In genomic region chr22:48088926-48089536, GRCh38 we compare ENCODE assay signal across 15 cellular contexts.
"Had no signal": no experiment of that assay in that cellular context is flagged by ENCODE, and none has a peak within 500 bp of the region (broad histone marks: within the 10 kb centered on the region; RNA-seq: fewer than 3 reads in every experiment).

No MANE protein-coding gene starts in this region.

- H3K9me3 ChIP-seq: gastroesophageal sphincter, pancreas, stomach, transverse colon had no signal

- H3K27ac Mint-ChIP-seq: activated CD4-positive, alpha-beta T cell treated with anti-CD3 and anti-CD28 coated beads, Interleukin-2, amount 10 ng/mL, durations not matched to agents 7 days and 5 days; activated naive CD4-positive, alpha-beta T cell treated with anti-CD3 and anti-CD28 coated beads, Interleukin-2, amount 10 ng/mL, durations not matched to agents 7 days and 5 days; natural killer cell treated with Interleukin-12 subunit alpha and Interleukin-12 subunit beta and Interleukin-15 and Interleukin-18, amount 100 ng/mL, for 72 hours had no signal

- H3K9me3 Mint-ChIP-seq: activated CD4-positive, alpha-beta T cell treated with anti-CD3 and anti-CD28 coated beads, Interleukin-2, amount 10 ng/mL, durations not matched to agents 7 days and 5 days; activated naive CD4-positive, alpha-beta T cell treated with anti-CD3 and anti-CD28 coated beads, Interleukin-2, amount 10 ng/mL, durations not matched to agents 7 days and 5 days; natural killer cell treated with Interleukin-12 subunit alpha and Interleukin-12 subunit beta and Interleukin-15 and Interleukin-18, amount 100 ng/mL, for 72 hours had no signal

- DNase-seq: activated CD4-positive, alpha-beta T cell treated with anti-CD3 and anti-CD28 coated beads, Interleukin-2, amount 10 ng/mL, durations not matched to agents 7 days and 5 days; activated CD8-positive, alpha-beta memory T cell treated with anti-CD3 and anti-CD28 coated beads, Interleukin-2, amount 50 U/mL, for 48 hours; activated T-cell treated with anti-CD3 and anti-CD28 coated beads, Interleukin-2, amount 50 U/mL, for 48 hours; left ventricle myocardium superior; mammary epithelial cell; pancreas; stimulated activated CD4-positive, alpha-beta T cell treated with anti-CD3 and anti-CD28 coated beads, Interleukin-1b, Interleukin-23, amount 100 ng/mL, for 48 hours; stomach; transverse colon had no signal

- H3K4me3 Mint-ChIP-seq: activated CD4-positive, alpha-beta T cell treated with anti-CD3 and anti-CD28 coated beads, Interleukin-2, amount 10 ng/mL, durations not matched to agents 7 days and 5 days; activated naive CD4-positive, alpha-beta T cell treated with anti-CD3 and anti-CD28 coated beads, Interleukin-2, amount 10 ng/mL, durations not matched to agents 7 days and 5 days had no signal

- H3K27ac ChIP-seq: coronary artery, pancreas had no signal

- H3K36me3 ChIP-seq: gastroesophageal sphincter, pancreas, stomach, transverse colon had no signal

- H3K4me1 ChIP-seq: pancreas had no signal

- H3K4me3 ChIP-seq: pancreas, skin epidermis, transverse colon had no signal

- H3K27me3 ChIP-seq: pancreas had no signal

- H3K36me3 Mint-ChIP-seq: activated naive CD4-positive, alpha-beta T cell treated with anti-CD3 and anti-CD28 coated beads, Interleukin-2, amount 10 ng/mL, durations not matched to agents 7 days and 5 days; natural killer cell treated with Interleukin-12 subunit alpha and Interleukin-12 subunit beta and Interleukin-15 and Interleukin-18, amount 100 ng/mL, for 72 hours had no signal

- ATAC-seq: activated CD4-positive, CD25-positive, alpha-beta regulatory T cell treated with anti-CD3 and anti-CD28 coated beads, Interleukin-2, amount 50 U/mL, for 24 hours; natural killer cell treated with Interleukin-12 subunit alpha and Interleukin-12 subunit beta and Interleukin-15 and Interleukin-18, amount 100 ng/mL, for 72 hours had no signal
